ENCODE assay signal across 1 cellular context in genomic region chr5:141923443-141924313, GRCh38.
A peak's percentile ranks its signal among the peaks of the same experiment; 100 is the strongest.
TF ChIP-seq lines count a peak whose summit lies in the region.

Gene DELE1 (plus strand): TSS chr5:141923871. CDS start chr5:141923942, 71 bp downstream.

TF ChIP-seq in HepG2, 621 proteins besides CTCF, POLR2A, EP300 and RAD21 (continued from another document and continues in another):
- TF ChIP-seq ZHX2 (IDR thresholded peaks at IDR 0.05; ENCODE audit: low read depth) (0 out of 2 replicates have a peak, but pooled peaks have one; percentile 36), ZHX2 (CRISPR knock-in tag; IDR thresholded peaks at IDR 0.05; ENCODE audit: borderline replicate concordance) (no peak), ZNF574 (CRISPR knock-in tag; IDR thresholded peaks at IDR 0.05) (peak; percentile 97), YEATS2 (CRISPR knock-in tag; IDR thresholded peaks at IDR 0.05; ENCODE audit: borderline replicate concordance) (peak; percentile 97), HHEX (CRISPR knock-in tag; IDR thresholded peaks at IDR 0.05) (no peak), ZEB1 (IDR thresholded peaks at IDR 0.05; ENCODE audit: insufficient replicate concordance, low read depth) (no peak), TFE3 (CRISPR knock-in tag; IDR thresholded peaks at IDR 0.05) (peak; percentile 28; the same call in 1 of the 2 replicates), ZNF230 (CRISPR knock-in tag; IDR thresholded peaks at IDR 0.05) (peak; percentile 91; the same call in 1 of the 2 replicates), NR2F1 (CRISPR knock-in tag; IDR thresholded peaks at IDR 0.05) (no peak), ZNF546 (CRISPR knock-in tag; conservative IDR thresholded peaks at IDR 0.05) (peak; percentile 81; the same call in 1 of the 2 replicates), MAFG (CRISPR knock-in tag; IDR thresholded peaks at IDR 0.05) (no peak), U2AF1 (optimal IDR thresholded peaks at IDR 0.05; ENCODE audit: low read depth, low read length) (no peak), ZBTB14 (CRISPR knock-in tag; IDR thresholded peaks at IDR 0.05) (no peak), FIP1L1 (IDR thresholded peaks at IDR 0.05; ENCODE audit: borderline replicate concordance, insufficient read depth, low read depth, low read length) (no peak), POLR2AphosphoS2 (IDR thresholded peaks at IDR 0.05; ENCODE audit: low read depth, low read length) (no peak), NFYB (CRISPR knock-in tag; IDR thresholded peaks at IDR 0.05) (peak; percentile 87), KAT8 (CRISPR knock-in tag; IDR thresholded peaks at IDR 0.05) (peak; percentile 97), EZH2 (conservative IDR thresholded peaks at IDR 0.05; ENCODE audit: low read depth, low read length) (no peak), CEBPZ (IDR thresholded peaks at IDR 0.05; ENCODE audit: low read length) (no peak), SPEN (CRISPR knock-in tag; IDR thresholded peaks at IDR 0.05; ENCODE audit: low read depth) (peak; percentile 95), BRF2 (CRISPR knock-in tag; IDR thresholded peaks at IDR 0.05) (peak; percentile 69; the same call in 1 of the 2 replicates), HCFC1 (IDR thresholded peaks at IDR 0.05; ENCODE audit: low read depth, low read length) (peak; percentile 9; the same call in 1 of the 2 replicates), STAT6 (CRISPR knock-in tag; IDR thresholded peaks at IDR 0.05; ENCODE audit: borderline replicate concordance) (0 out of 2 replicates have a peak, but pooled peaks have one; percentile 11), SALL2 (CRISPR knock-in tag; IDR thresholded peaks at IDR 0.05) (peak; percentile 33; the same call in 1 of the 2 replicates), ZNF781 (CRISPR knock-in tag; IDR thresholded peaks at IDR 0.05; ENCODE audit: borderline replicate concordance, not compliant biosample characterization) (peak; percentile 81), TOE1 (CRISPR knock-in tag; IDR thresholded peaks at IDR 0.05) (no peak), ATF6 (CRISPR knock-in tag; conservative IDR thresholded peaks at IDR 0.05) (no peak), ZNF138 (CRISPR knock-in tag; IDR thresholded peaks at IDR 0.05; ENCODE audit: low read depth) (peak; percentile 90), ZNF20 (CRISPR knock-in tag; IDR thresholded peaks at IDR 0.05) (peak; percentile 76; the same call in 1 of the 2 replicates), ZBTB25 (CRISPR knock-in tag; IDR thresholded peaks at IDR 0.05) (no peak; the same call in 1 of the 2 replicates), NR0B2 (CRISPR knock-in tag; IDR thresholded peaks at IDR 0.05) (peak; percentile 46; the same call in 1 of the 2 replicates)
